In genomic region chr3:169669816-169670215, GRCh38 we compare ENCODE assay signal across 11 cellular contexts. TPM values are rescaled to one million over a fixed set of nuclear protein-coding genes. Genes with fewer than 3 reads are reported as not detected.
"Had no signal": no experiment of that assay in that cellular context is flagged by ENCODE, and none has a peak within 500 bp of the region (broad histone marks: within the 10 kb centered on the region; RNA-seq: fewer than 3 reads in every experiment).

No MANE protein-coding gene starts in this region.

- H3K27ac ChIP-seq: breast epithelium, dorsolateral prefrontal cortex, neutrophil, right atrium auricular region, VCaP had no signal

- H3K27ac Mint-ChIP-seq: activated CD4-positive, alpha-beta T cell treated with anti-CD3 and anti-CD28 coated beads for 36 hours; activated CD8-positive, alpha-beta T cell treated with anti-CD3 and anti-CD28 coated beads, Interleukin-2, amount 10 ng/mL, durations not matched to agents 7 days and 5 days; activated naive CD4-positive, alpha-beta T cell treated with anti-CD3 and anti-CD28 coated beads, Interleukin-2, amount 50 U/mL, for 72 hours had no signal

- H3K4me3 Mint-ChIP-seq: activated CD4-positive, alpha-beta T cell treated with anti-CD3 and anti-CD28 coated beads for 36 hours; activated CD8-positive, alpha-beta T cell treated with anti-CD3 and anti-CD28 coated beads, Interleukin-2, amount 10 ng/mL, durations not matched to agents 7 days and 5 days had no signal

- H3K36me3 ChIP-seq: breast epithelium, esophagus squamous epithelium, neutrophil, right atrium auricular region, stomach had no signal

- H3K9me3 ChIP-seq: neutrophil had no signal

- H3K4me1 ChIP-seq: breast epithelium had no signal

- DNase-seq: activated T-cell treated with anti-CD3 and anti-CD28 coated beads for 4 hours, esophagus squamous epithelium, stomach had no signal

RNA-seq across cellular contexts. Expression of gene MECOM, which starts 6.3 kb away (rescaled TPM):
- total RNA-seq: activated CD4-positive, alpha-beta T cell treated with anti-CD3 and anti-CD28 coated beads for 36 hours; activated CD8-positive, alpha-beta T cell treated with anti-CD3 and anti-CD28 coated beads, Interleukin-2, amount 10 ng/mL, durations not matched to agents 7 days and 5 days; activated naive CD4-positive, alpha-beta T cell treated with anti-CD3 and anti-CD28 coated beads, Interleukin-2, amount 50 U/mL, for 72 hours had no signal
